In genomic region chr1:117929340-117930172, GRCh38 we compare ENCODE assay signal across 8 cellular contexts. TPM values are rescaled to one million over a fixed set of nuclear protein-coding genes. Genes with fewer than 3 reads are reported as not detected.
A peak's percentile ranks its signal among the peaks of the same experiment; 100 is the strongest.
DNase-seq lines count a peak whose midpoint lies in the region; ATAC-seq and TF ChIP-seq lines count a peak whose summit lies in the region.

A gene with protein sequence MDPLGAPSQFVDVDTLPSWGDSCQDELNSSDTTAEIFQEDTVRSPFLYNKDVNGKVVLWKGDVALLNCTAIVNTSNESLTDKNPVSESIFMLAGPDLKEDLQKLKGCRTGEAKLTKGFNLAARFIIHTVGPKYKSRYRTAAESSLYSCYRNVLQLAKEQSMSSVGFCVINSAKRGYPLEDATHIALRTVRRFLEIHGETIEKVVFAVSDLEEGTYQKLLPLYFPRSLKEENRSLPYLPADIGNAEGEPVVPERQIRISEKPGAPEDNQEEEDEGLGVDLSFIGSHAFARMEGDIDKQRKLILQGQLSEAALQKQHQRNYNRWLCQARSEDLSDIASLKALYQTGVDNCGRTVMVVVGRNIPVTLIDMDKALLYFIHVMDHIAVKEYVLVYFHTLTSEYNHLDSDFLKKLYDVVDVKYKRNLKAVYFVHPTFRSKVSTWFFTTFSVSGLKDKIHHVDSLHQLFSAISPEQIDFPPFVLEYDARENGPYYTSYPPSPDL (minus strand): TSS chr1:117929621. CDS start chr1:117920357, 9,264 bp downstream.
WDR3 (plus strand) TSS chr1:117929739; CDS start chr1:117933320, 3,581 bp downstream.

- POLR2A ChIA-PET in BJ (lab: Charles Lee): no interaction called here

- H3K4me3 ChIP-seq in BJ (ENCODE audit: low read depth, low read length) (peak within 1 kb of the TSS; percentile 65), coronary artery (peak within 1 kb of the TSS; percentile 96)

- CTCF ChIA-PET in BJ (lab: Yijun Ruan, JAX): interaction anchor here (0.6 to 1.8 kb wide), 8 partner anchors 21 to 1441 kb away, joined by 3 to 7 read pairs (median 4); no protein-coding TSS in a partner anchor

- H3K4me1 Mint-ChIP-seq in activated CD4-positive, alpha-beta T cell treated with anti-CD3 and anti-CD28 coated beads, Interleukin-2, amount 10 ng/mL, durations not matched to agents 24 days and 14 days: peaks cover 36% of the 10 kb centered on the region

- peak within 1 kb of the TSS; percentile 74 to 94 for H3K27ac ChIP-seq in coronary artery
- H3K27ac ChIP-seq in layer of hippocampus (ENCODE audit: low read depth, low read length): peak within 1 kb of the TSS; percentile 54

- peak; percentile 80 for DNase-seq in BJ (ENCODE audit: low read depth)
- DNase-seq in NCI-H526 treated with DMSO at 0.1 percent for 48 hours (lab: John Stamatoyannopoulos, UW): peak; percentile 98
- DNase-seq in activated CD4-positive, alpha-beta T cell treated with anti-CD3 and anti-CD28 coated beads, Interleukin-2, amount 10 ng/mL, durations not matched to agents 24 days and 14 days: peak; percentile 99
- DNase-seq in coronary artery (ENCODE audit: low spot score): peak; percentile 97
- DNase-seq in stimulated activated CD4-positive, alpha-beta T cell treated with anti-CD3 and anti-CD28 coated beads, Interleukin-1b, Interleukin-23, amount 100 ng/mL, for 4 hours (ENCODE audit: low read depth in 2 of 2): peak; percentile 88 to 90

- H3K36me3 Mint-ChIP-seq in activated CD4-positive, alpha-beta T cell treated with anti-CD3 and anti-CD28 coated beads, Interleukin-2, amount 10 ng/mL, durations not matched to agents 24 days and 14 days (ENCODE audit: low read depth): peaks cover 23% of the 10 kb centered on the region

- H3K27me3 Mint-ChIP-seq in activated CD4-positive, alpha-beta T cell treated with anti-CD3 and anti-CD28 coated beads, Interleukin-2, amount 10 ng/mL, durations not matched to agents 24 days and 14 days: peaks cover 2% of the 10 kb centered on the region

- no peaks in the 10 kb centered on the region for H3K27me3 ChIP-seq in BJ (ENCODE audit: control insufficient read depth, insufficient read depth, low read length)
- H3K27me3 ChIP-seq in layer of hippocampus (ENCODE audit: control insufficient read depth, insufficient read depth, low read length): no peaks in the 10 kb centered on the region

- H3K36me3 ChIP-seq in BJ (ENCODE audit: control insufficient read depth, insufficient read depth, low read length): no peaks in the 10 kb centered on the region; the same call in 1 of the 2 replicates

- H3K9me3 Mint-ChIP-seq in activated CD4-positive, alpha-beta T cell treated with anti-CD3 and anti-CD28 coated beads, Interleukin-2, amount 10 ng/mL, durations not matched to agents 24 days and 14 days: no peaks in the 10 kb centered on the region

- ATAC-seq in GM19324 (IDR thresholded peaks at IDR 0.05; ENCODE audit: low FRiP score, unreplicated experiment) (peak; percentile 95), HG03469 (IDR thresholded peaks at IDR 0.05; ENCODE audit: unreplicated experiment) (peak; percentile 91)

- no peak for TF ChIP-seq CTCF in BJ (IDR thresholded peaks at IDR 0.05; ENCODE audit: insufficient read depth, low read depth, low read length)
- TF ChIP-seq CTCF in coronary artery (IDR thresholded peaks at IDR 0.05): no peak

- intact Hi-C loops in activated CD4-positive, alpha-beta T cell treated with anti-CD3 and anti-CD28 coated beads, Interleukin-2, amount 10 ng/mL, durations not matched to agents 24 days and 14 days (cut with micrococcal nuclease): loop anchor here (1.0 kb wide), 2 partner anchors 324 to 562 kb away; partner anchors contain the start of gene MAN1A2

- H3K4me3 Mint-ChIP-seq in activated CD4-positive, alpha-beta T cell treated with anti-CD3 and anti-CD28 coated beads, Interleukin-2, amount 10 ng/mL, durations not matched to agents 24 days and 14 days: peak within 1 kb of the TSS; percentile 98

- H3K27ac Mint-ChIP-seq in activated CD4-positive, alpha-beta T cell treated with anti-CD3 and anti-CD28 coated beads, Interleukin-2, amount 10 ng/mL, durations not matched to agents 24 days and 14 days: peak within 1 kb of the TSS; percentile 95

RNA-seq across cellular contexts. Expression of the first gene that starts in this region (rescaled TPM):
- 8.1 and 19.2 TPM in 2 replicates for polyA plus RNA-seq in BJ (2011; rRNA removed)
- polyA minus RNA-seq in BJ (2011; rRNA and poly(A)+ RNA removed): 11.4 and 12.1 TPM in 2 replicates
- 22.2 and 25.7 TPM in 2 replicates for total RNA-seq in activated CD4-positive, alpha-beta T cell treated with anti-CD3 and anti-CD28 coated beads, Interleukin-2, amount 10 ng/mL, durations not matched to agents 24 days and 14 days

RNA-seq across cellular contexts. Expression of gene WDR3, which starts in this region (rescaled TPM):
- polyA plus RNA-seq in BJ (2011; rRNA removed): 13.2 and 21.9 TPM in 2 replicates
- polyA minus RNA-seq in BJ (2011; rRNA and poly(A)+ RNA removed): 10.8 and 18.1 TPM in 2 replicates
- total RNA-seq in activated CD4-positive, alpha-beta T cell treated with anti-CD3 and anti-CD28 coated beads, Interleukin-2, amount 10 ng/mL, durations not matched to agents 24 days and 14 days: 79.8 and 81.7 TPM in 2 replicates

Comparison
In these comparisons a context has a peak if more than half of its experiments do, and no peak if none do; other contexts are left out.
1. Peak in every context shown above with its lines: DNase-seq, ATAC-seq, H3K4me3 ChIP-seq and H3K27ac ChIP-seq.